12 cellular contexts compared by ENCODE assay signal in the genomic region with DNA sequence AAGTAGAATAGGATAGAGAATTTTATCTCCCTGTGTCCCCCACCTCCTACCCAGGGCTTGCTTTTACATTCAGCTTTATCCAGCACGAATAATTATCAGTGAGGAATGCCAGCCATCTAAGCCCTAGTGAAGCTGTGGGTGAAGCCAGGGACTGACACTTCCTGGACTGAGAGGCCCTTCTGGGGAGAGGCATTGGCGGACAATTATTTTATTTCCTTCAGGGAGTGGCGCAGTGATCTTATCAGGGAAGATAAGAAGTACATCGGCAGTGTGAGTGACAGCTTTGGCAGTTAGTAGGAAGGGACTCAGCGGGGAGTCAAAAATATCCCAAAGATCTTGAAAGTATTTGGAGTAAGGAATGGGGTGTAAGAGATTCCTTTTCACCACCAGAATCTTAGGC. TPM values are rescaled to one million over a fixed set of nuclear protein-coding genes. Genes with fewer than 3 reads are reported as not detected.
DNase-seq lines count a peak whose midpoint lies in the region; ATAC-seq and TF ChIP-seq lines count a peak whose summit lies in the region.
"Had no signal": no experiment of that assay in that cellular context is flagged by ENCODE, and none has a peak within 500 bp of the region (broad histone marks: within the 10 kb centered on the region; RNA-seq: fewer than 3 reads in every experiment).

No MANE protein-coding gene starts in this region.

- H3K27me3 ChIP-seq in PC-9 (ENCODE audit: insufficient read depth, low read depth) = no peaks in the 10 kb centered on the region
- H3K27me3 ChIP-seq in endodermal cell (ENCODE audit: control insufficient read depth, insufficient read depth, low read length, poor library complexity, severe bottlenecking) = peaks cover 27% of the 10 kb centered on the region

- no peaks in the 10 kb centered on the region for H3K9me3 ChIP-seq in PC-9 (ENCODE audit: insufficient read depth, low read depth)
- peaks cover 17% of the 10 kb centered on the region for H3K9me3 ChIP-seq in endodermal cell (ENCODE audit: control insufficient read depth, low read length)

- H3K4me1 Mint-ChIP-seq in Calu3 (ENCODE audit: low read depth, unreplicated experiment) = peaks cover 13% of the 10 kb centered on the region
- peaks cover 11% of the 10 kb centered on the region for H3K4me1 Mint-ChIP-seq in endodermal cell
- H3K4me1 Mint-ChIP-seq: stimulated activated effector memory CD8-positive, alpha-beta T cell treated with anti-CD3 and anti-CD28 coated beads, Interleukin-12 subunit alpha, Interleukin-12 subunit beta, amount 100 ng/mL, for 72 hours had no signal

- POLR2A ChIA-PET in PC-9 (lab: Charles Lee; ENCODE audit: unreplicated experiment) = interaction anchor here (0.6 to 1.0 kb wide), 3 partner anchors 26 to 1288 kb away, joined by 5 to 6 read pairs (median 5); a partner anchor contains a TSS

- no peak overlapping the region for H2AFZ ChIP-seq in PC-9

- H3K79me2 ChIP-seq in PC-9 (ENCODE audit: low read depth) = no peaks in the 10 kb centered on the region

- CTCF ChIA-PET in Calu3 (lab: Charles Lee) = interaction anchor here (0.8 kb wide), 1 partner anchor 1250 kb away, joined by 3 read pairs; no protein-coding TSS in a partner anchor
- CTCF ChIA-PET in PC-9 (lab: Charles Lee) = interaction anchor here (0.6 to 0.8 kb wide), 2 partner anchors 8 to 39 kb away, joined by 3 read pairs; no protein-coding TSS in a partner anchor

- intact Hi-C loops in Calu3 (cut with micrococcal nuclease; ENCODE audit: unreplicated experiment) (no loop called here), PC-9 (cut with micrococcal nuclease; ENCODE audit: unreplicated experiment) (loop anchor here (1.0 to 2.0 kb wide), 3 partner anchors 1160 to 1400 kb away; no protein-coding TSS in a partner anchor)

- H4K20me1 ChIP-seq in PC-9 (ENCODE audit: insufficient read depth) = no peaks in the 10 kb centered on the region

- H3K9ac ChIP-seq in endodermal cell (ENCODE audit: extremely low read depth, low read length, poor library complexity, severe bottlenecking) = no peak overlapping the region

- 72 to 93% methylated on average over 4 to 5 of the region's 5 CpGs for WGBS in endodermal cell (ENCODE audit: insufficient coverage in 1 of 2, insufficient read length in 1 of 2), 2 experiments

- no TSS peak for BruUV-seq in Calu3 (replicated peaks; lab: Mats Ljungman, UMichigan)
- no TSS peak for BruUV-seq in PC-9 (replicated peaks; lab: Mats Ljungman, UMichigan)

- ATAC-seq in GM19351 (IDR thresholded peaks at IDR 0.05; ENCODE audit: unreplicated experiment) (no peak), HG02938 (IDR thresholded peaks at IDR 0.05; ENCODE audit: unreplicated experiment) (no peak), esophagus mucosa (no peak)
- ATAC-seq: stimulated activated effector memory CD8-positive, alpha-beta T cell treated with anti-CD3 and anti-CD28 coated beads, Interleukin-12 subunit alpha, Interleukin-12 subunit beta, amount 100 ng/mL, for 72 hours had no signal

- H3K9me2 ChIP-seq in PC-9 (ENCODE audit: insufficient read depth) = no peaks in the 10 kb centered on the region

- TF ChIP-seq CTCF in Calu3 (IDR thresholded peaks at IDR 0.05; ENCODE audit: unreplicated experiment) = no peak
- no peak for TF ChIP-seq CTCF in PC-9 (conservative IDR thresholded peaks at IDR 0.05)
- TF ChIP-seq CTCF in endodermal cell (conservative IDR thresholded peaks at IDR 0.05) = no peak

- H3K4me3 ChIP-seq in PC-9 (no peak overlapping the region), endodermal cell (ENCODE audit: low read length) (no peak overlapping the region)

- peak; percentile 21 for DNase-seq in Calu3
- DNase-seq in PC-9 = peak; percentile 68 to 84
- peak; percentile 59 for DNase-seq in endodermal cell
- DNase-seq in myocyte (ENCODE audit: low read depth) = peak; percentile 47
- no peak for DNase-seq in NCI-H146 treated with DMSO at 0.1 percent for 48 hours (lab: John Stamatoyannopoulos, UW; ENCODE audit: unreplicated experiment)
- DNase-seq: NCI-H1436 treated with DMSO at 0.1 percent for 48 hours had no signal

- H3K9me3 Mint-ChIP-seq in Calu3 (ENCODE audit: low read depth, unreplicated experiment) (peaks cover 4% of the 10 kb centered on the region), endodermal cell (peaks cover 14% of the 10 kb centered on the region)

- H3K4me1 ChIP-seq in PC-9 (replicated peaks; ENCODE audit: insufficient read depth) (peaks cover 13% of the 10 kb centered on the region), endodermal cell (ENCODE audit: control insufficient read depth, insufficient read depth, low read length) (peaks cover 4% of the 10 kb centered on the region)

- H3K36me3 Mint-ChIP-seq in Calu3 (ENCODE audit: insufficient read depth, unreplicated experiment) (no peaks in the 10 kb centered on the region), endodermal cell (ENCODE audit: low read depth) (peaks cover 6% of the 10 kb centered on the region)
- H3K36me3 Mint-ChIP-seq: stimulated activated effector memory CD8-positive, alpha-beta T cell treated with anti-CD3 and anti-CD28 coated beads, Interleukin-12 subunit alpha, Interleukin-12 subunit beta, amount 100 ng/mL, for 72 hours had no signal

- H3K27ac ChIP-seq in PC-9 (0 out of 2 replicates have a peak overlapping the region, but pooled peaks have one; percentile 4), endodermal cell (ENCODE audit: low read depth, low read length) (no peak overlapping the region)

- no peaks in the 10 kb centered on the region for H3K36me3 ChIP-seq in PC-9 (ENCODE audit: low read depth)
- H3K36me3 ChIP-seq in endodermal cell (ENCODE audit: control insufficient read depth, insufficient read depth, low read length) = no peaks in the 10 kb centered on the region

- H3K27me3 Mint-ChIP-seq in Calu3 (ENCODE audit: unreplicated experiment) (no peaks in the 10 kb centered on the region), endodermal cell (ENCODE audit: insufficient read depth) (peaks cover 44% of the 10 kb centered on the region)
- H3K27me3 Mint-ChIP-seq: activated CD8-positive, alpha-beta memory T cell treated with anti-CD3 and anti-CD28 coated beads, Interleukin-2, amount 10 ng/mL, durations not matched to agents 7 days and 5 days had no signal

- peaks cover 10% of the 10 kb centered on the region; the same call in 1 of the 2 replicates for H3F3A ChIP-seq in PC-9 (ENCODE audit: insufficient read depth, low read depth)

- H3K4me3 Mint-ChIP-seq in Calu3 (ENCODE audit: low read depth, unreplicated experiment) (no peak overlapping the region), endodermal cell (no peak overlapping the region)
- H3K4me3 Mint-ChIP-seq: activated CD8-positive, alpha-beta memory T cell treated with anti-CD3 and anti-CD28 coated beads, Interleukin-2, amount 10 ng/mL, durations not matched to agents 7 days and 5 days; nephron; stimulated activated effector memory CD8-positive, alpha-beta T cell treated with anti-CD3 and anti-CD28 coated beads, Interleukin-12 subunit alpha, Interleukin-12 subunit beta, amount 100 ng/mL, for 72 hours had no signal

- H3K27ac Mint-ChIP-seq in Calu3 (ENCODE audit: unreplicated experiment) (peak overlapping the region; percentile 2), endodermal cell (no peak overlapping the region)
- H3K27ac Mint-ChIP-seq: activated CD8-positive, alpha-beta memory T cell treated with anti-CD3 and anti-CD28 coated beads, Interleukin-2, amount 10 ng/mL, durations not matched to agents 7 days and 5 days; stimulated activated effector memory CD8-positive, alpha-beta T cell treated with anti-CD3 and anti-CD28 coated beads, Interleukin-12 subunit alpha, Interleukin-12 subunit beta, amount 100 ng/mL, for 72 hours had no signal

- H3K4me2 ChIP-seq in PC-9 = peak overlapping the region; percentile 46

RNA-seq across cellular contexts. Expression of a gene that starts 34.9 kb away (rescaled TPM):
- total RNA-seq in Calu3 (2022) = 1,390 and 1,628 TPM in 2 replicates
- 1,620 and 2,191 TPM in 2 replicates for total RNA-seq in PC-9 (2021)
- 1,000 to 10,000 TPM; 2,365 to 2,370 TPM for total RNA-seq in endodermal cell
- 2,700 TPM for polyA plus RNA-seq in endodermal cell (2013, experiment 1 of 2)
- polyA plus RNA-seq in endodermal cell (2013, experiment 2 of 2) = 2,427 TPM
- 1,872 and 2,361 TPM in 2 replicates for total RNA-seq in myocyte
- polyA plus RNA-seq in myocyte (2012) = 2,016 TPM
- 1,616 TPM for total RNA-seq in esophagus mucosa
